ENCODE assay signal across 8 cellular contexts in the genomic region with DNA sequence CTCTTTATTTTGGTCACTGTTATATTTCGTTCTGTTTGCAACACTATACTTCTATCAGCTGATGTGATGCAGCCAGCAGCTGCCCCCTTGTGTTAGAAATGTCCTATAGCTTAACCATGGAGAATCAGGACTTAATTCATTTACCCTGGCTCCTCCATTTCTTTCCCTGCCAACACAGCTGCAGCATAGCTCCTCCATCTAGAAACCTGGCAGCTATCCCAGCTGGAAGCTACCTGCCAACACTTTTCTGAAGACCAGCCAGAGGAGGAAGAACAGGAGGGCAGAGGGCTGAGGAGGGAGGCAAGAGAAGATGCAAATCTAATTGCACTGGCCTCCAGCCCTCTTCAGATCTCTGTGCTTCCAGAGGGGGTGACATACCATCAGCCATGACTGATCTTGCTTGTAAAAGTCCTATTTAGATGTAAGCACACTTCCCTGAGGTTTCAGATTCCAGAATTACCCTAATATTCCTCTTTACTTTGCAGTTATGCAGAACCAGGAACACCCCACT.
DNase-seq lines count a peak whose midpoint lies in the region; ATAC-seq and TF ChIP-seq lines count a peak whose summit lies in the region.

No MANE protein-coding gene starts in this region.

- ATAC-seq in esophagus mucosa = peak; percentile 80
- peak; percentile 75 for ATAC-seq in mucosa of descending colon
- ATAC-seq in HG02678 (IDR thresholded peaks at IDR 0.05; ENCODE audit: unreplicated experiment) = no peak

- peak; percentile 16 for DNase-seq in activated CD4-positive, alpha-beta T cell treated with anti-CD3 and anti-CD28 coated beads for 48 hours
- no peak for DNase-seq in activated CD4-positive, alpha-beta T cell treated with anti-CD3 and anti-CD28 coated beads, Interleukin-2, amount 50 U/mL, for 48 hours
- DNase-seq in NB4 (ENCODE audit: low read depth) (peak; percentile 40), SK-MEL-5 (ENCODE audit: low read depth, low spot score) (peak; percentile 65), mucosa of descending colon (peak in 2 of 3 donors; percentile 32 to 54)
- DNase-seq in stimulated activated CD4-positive, alpha-beta T cell treated with anti-CD3 and anti-CD28 coated beads, Interleukin-1b, Interleukin-23, amount 100 ng/mL, for 48 hours = no peak

- in situ Hi-C loops in SK-MEL-5 (cut with HindIII; ENCODE audit: low pct_unique_long_range_greater_than_20kb, low sequenced_read_pairs) = no loop called here

- H3K36me3 ChIP-seq in mucosa of descending colon (ENCODE audit: low read depth) = no peaks in the 10 kb centered on the region

- TF ChIP-seq CTCF in NB4 (IDR thresholded peaks at IDR 0.05; ENCODE audit: low read depth, low read length) = peak; percentile 47
- no peak for TF ChIP-seq CTCF in mucosa of descending colon (IDR thresholded peaks at IDR 0.05)

- H3K9me3 ChIP-seq in mucosa of descending colon = no peaks in the 10 kb centered on the region

- intact Hi-C loops in mucosa of descending colon (cut with DNase I, micrococcal nuclease) = no loop called here

- TF ChIP-seq POLR2A in NB4 (IDR thresholded peaks at IDR 0.05; ENCODE audit: extremely low read depth, insufficient read length) = no peak

- H3K4me1 ChIP-seq in mucosa of descending colon (ENCODE audit: low read depth) = no peaks in the 10 kb centered on the region

- H3K4me3 ChIP-seq in NB4 (ENCODE audit: low read depth, low read length) = no peak overlapping the region
- H3K4me3 ChIP-seq in mucosa of descending colon = no peak overlapping the region

Comparison
In these comparisons a context has a peak if more than half of its experiments do, and no peak if none do; other contexts are left out.
1. DNase-seq: peak in activated CD4-positive, alpha-beta T cell treated with anti-CD3 and anti-CD28 coated beads for 48 hours (single experiment), NB4 (single experiment), SK-MEL-5 (single experiment) and mucosa of descending colon (2 of 3); none in activated CD4-positive, alpha-beta T cell treated with anti-CD3 and anti-CD28 coated beads, Interleukin-2, amount 50 U/mL, for 48 hours (0 of 2) and stimulated activated CD4-positive, alpha-beta T cell treated with anti-CD3 and anti-CD28 coated beads, Interleukin-1b, Interleukin-23, amount 100 ng/mL, for 48 hours (single experiment).